Comparison of ENCODE assay signal across 1 cellular context in genomic region chr13:110248449-110249143, GRCh38.
TF ChIP-seq lines count a peak whose summit lies in the region.

No MANE protein-coding gene starts in this region.

TF ChIP-seq in SK-N-SH treated with all-trans-retinoic acid at 6 μM for 48 hours, 23 proteins besides CTCF, POLR2A, EP300 and RAD21 (continued from another document):
- TF ChIP-seq CSRNP3 (CRISPR knock-in tag; IDR thresholded peaks at IDR 0.05) (no peak), SNAI2 (CRISPR knock-in tag; IDR thresholded peaks at IDR 0.05) (no peak)
